1 cellular context compared by ENCODE assay signal in genomic region chr20:408843-409696, GRCh38.
TF ChIP-seq lines count a peak whose summit lies in the region.

No MANE protein-coding gene starts in this region.

TF ChIP-seq in HepG2, 621 proteins besides CTCF, POLR2A, EP300 and RAD21 (continued from another document and continues in another):
- 0 out of 2 replicates have a peak, but pooled peaks have one; percentile 40 for TF ChIP-seq AHDC1 (CRISPR knock-in tag; IDR thresholded peaks at IDR 0.05; ENCODE audit: borderline replicate concordance)
- TF ChIP-seq ZNF761 (CRISPR knock-in tag; conservative IDR thresholded peaks at IDR 0.05) = peak; percentile 27; the same call in 1 of the 2 replicates
- peak; percentile 23; the same call in 1 of the 2 replicates for TF ChIP-seq HDAC2 (CRISPR knock-in tag; IDR thresholded peaks at IDR 0.05)
- peak; percentile 36; the same call in 1 of the 2 replicates for TF ChIP-seq ZBTB49 (CRISPR knock-in tag; IDR thresholded peaks at IDR 0.05; ENCODE audit: borderline replicate concordance)
- TF ChIP-seq RARG (CRISPR knock-in tag; IDR thresholded peaks at IDR 0.05; ENCODE audit: low read depth) = no peak
- TF ChIP-seq ZIK1 (CRISPR knock-in tag; IDR thresholded peaks at IDR 0.05; ENCODE audit: borderline replicate concordance, low read depth) = 0 out of 2 replicates have a peak, but pooled peaks have one; percentile 39
- TF ChIP-seq ELF4 (CRISPR knock-in tag; IDR thresholded peaks at IDR 0.05; ENCODE audit: borderline replicate concordance) = no peak
- TF ChIP-seq ZNF180 (CRISPR knock-in tag; IDR thresholded peaks at IDR 0.05; ENCODE audit: borderline replicate concordance, low read depth) = 0 out of 2 replicates have a peak, but pooled peaks have one; percentile 6
- TF ChIP-seq ZNF605 (CRISPR knock-in tag; IDR thresholded peaks at IDR 0.05) = peak; percentile 55; the same call in 1 of the 2 replicates
- 0 out of 2 replicates have a peak, but pooled peaks have one; percentile 23 for TF ChIP-seq SP2 (CRISPR knock-in tag; IDR thresholded peaks at IDR 0.05)
- TF ChIP-seq ZNF569 (CRISPR knock-in tag; IDR thresholded peaks at IDR 0.05; ENCODE audit: borderline replicate concordance) = no peak
- no peak for TF ChIP-seq SETDB1 (CRISPR knock-in tag; IDR thresholded peaks at IDR 0.05; ENCODE audit: borderline replicate concordance)
- TF ChIP-seq ZNF230 (CRISPR knock-in tag; IDR thresholded peaks at IDR 0.05) = peak; percentile 64; the same call in 1 of the 2 replicates
- TF ChIP-seq ZNF256 (CRISPR knock-in tag; conservative IDR thresholded peaks at IDR 0.05) = no peak
- TF ChIP-seq ZNF598 (CRISPR knock-in tag; IDR thresholded peaks at IDR 0.05; ENCODE audit: borderline replicate concordance) = peak; percentile 78; the same call in 1 of the 2 replicates
- TF ChIP-seq ZNF879 (CRISPR knock-in tag; IDR thresholded peaks at IDR 0.05) = no peak
- TF ChIP-seq ELF1 (CRISPR knock-in tag; IDR thresholded peaks at IDR 0.05) = 0 out of 2 replicates have a peak, but pooled peaks have one; percentile 1
- TF ChIP-seq CCDC6 (CRISPR knock-in tag; IDR thresholded peaks at IDR 0.05) = no peak
- 0 out of 2 replicates have a peak, but pooled peaks have one; percentile 27 for TF ChIP-seq ZMYM2 (CRISPR knock-in tag; IDR thresholded peaks at IDR 0.05)
- TF ChIP-seq IRX3 (CRISPR knock-in tag; IDR thresholded peaks at IDR 0.05; ENCODE audit: borderline replicate concordance, low read depth) = peak; percentile 53; the same call in 1 of the 2 replicates
- TF ChIP-seq PAF1 (CRISPR knock-in tag; IDR thresholded peaks at IDR 0.05) = no peak
- peak; percentile 17 for TF ChIP-seq TEAD3 (CRISPR knock-in tag; optimal IDR thresholded peaks at IDR 0.05; ENCODE audit: borderline replicate concordance)
- TF ChIP-seq SP5 (CRISPR knock-in tag; IDR thresholded peaks at IDR 0.05; ENCODE audit: borderline replicate concordance, low read depth) = no peak
- TF ChIP-seq HOMEZ (CRISPR knock-in tag; IDR thresholded peaks at IDR 0.05; ENCODE audit: low read depth) = no peak; the same call in 1 of the 2 replicates
- TF ChIP-seq HNF1B (CRISPR knock-in tag; IDR thresholded peaks at IDR 0.05) = peak; percentile 6
- no peak; the same call in 1 of the 2 replicates for TF ChIP-seq ZBTB3 (CRISPR knock-in tag; IDR thresholded peaks at IDR 0.05; ENCODE audit: borderline replicate concordance, low read depth)
- no peak for TF ChIP-seq ELK4 (CRISPR knock-in tag; IDR thresholded peaks at IDR 0.05; ENCODE audit: borderline replicate concordance)
- TF ChIP-seq ZNF124 (CRISPR knock-in tag; IDR thresholded peaks at IDR 0.05) = no peak
- TF ChIP-seq SNAI1 (CRISPR knock-in tag; IDR thresholded peaks at IDR 0.05; ENCODE audit: borderline replicate concordance) = peak; percentile 79; the same call in 1 of the 2 replicates
- no peak for TF ChIP-seq ZSCAN21 (CRISPR knock-in tag; IDR thresholded peaks at IDR 0.05; ENCODE audit: borderline replicate concordance)
- peak; percentile 25; the same call in 1 of the 2 replicates for TF ChIP-seq ARNTL (CRISPR knock-in tag; IDR thresholded peaks at IDR 0.05)
- TF ChIP-seq CEBPB (IDR thresholded peaks at IDR 0.05; ENCODE audit: borderline replicate concordance, low read depth, low read length) = no peak
- TF ChIP-seq ZNF317 (CRISPR knock-in tag; IDR thresholded peaks at IDR 0.05) = no peak; the same call in none of the 2 replicates
- TF ChIP-seq ZBTB14 (CRISPR knock-in tag; IDR thresholded peaks at IDR 0.05) = no peak
- 0 out of 2 replicates have a peak, but pooled peaks have one; percentile 7 for TF ChIP-seq ZNF503 (CRISPR knock-in tag; IDR thresholded peaks at IDR 0.05)
- no peak for TF ChIP-seq ZNF512 (CRISPR knock-in tag; IDR thresholded peaks at IDR 0.05)
- 0 out of 2 replicates have a peak, but pooled peaks have one; percentile 37 for TF ChIP-seq PITX1 (CRISPR knock-in tag; IDR thresholded peaks at IDR 0.05)
- TF ChIP-seq ZBTB25 (CRISPR knock-in tag; IDR thresholded peaks at IDR 0.05) = no peak
- TF ChIP-seq SKI (IDR thresholded peaks at IDR 0.05; ENCODE audit: partially characterized antibody) = no peak
- 0 out of 2 replicates have a peak, but pooled peaks have one; percentile 39 for TF ChIP-seq HES4 (CRISPR knock-in tag; IDR thresholded peaks at IDR 0.05; ENCODE audit: borderline replicate concordance)
- 0 out of 2 replicates have a peak, but pooled peaks have one; percentile 10 for TF ChIP-seq KLF15 (CRISPR knock-in tag; IDR thresholded peaks at IDR 0.05; ENCODE audit: borderline replicate concordance)
- peak; percentile 1 for TF ChIP-seq POLR2G (IDR thresholded peaks at IDR 0.05; ENCODE audit: low read depth, low read length)
- TF ChIP-seq JDP2 (CRISPR knock-in tag; IDR thresholded peaks at IDR 0.05; ENCODE audit: borderline replicate concordance) = no peak
- no peak for TF ChIP-seq IRF2 (CRISPR knock-in tag; IDR thresholded peaks at IDR 0.05)
- TF ChIP-seq ZFX (CRISPR knock-in tag; IDR thresholded peaks at IDR 0.05; ENCODE audit: low read depth) = peak; percentile 26
